ENCODE assay signal across 10 cellular contexts in genomic region chr11:119375629-119376196, GRCh38. TPM values are rescaled to one million over a fixed set of nuclear protein-coding genes. Genes with fewer than 3 reads are reported as not detected.
DNase-seq lines count a peak whose midpoint lies in the region; ATAC-seq, FAIRE-seq and TF ChIP-seq lines count a peak whose summit lies in the region.
"Had no signal": no experiment of that assay in that cellular context is flagged by ENCODE, and none has a peak within 500 bp of the region (broad histone marks: within the 10 kb centered on the region; RNA-seq: fewer than 3 reads in every experiment).

No MANE protein-coding gene starts in this region.

- H3K36me3 ChIP-seq in adrenal gland (replicated peaks in 1 of 2) (no peaks in the 10 kb centered on the region), pancreas (no peaks in the 10 kb centered on the region)

- WGBS in adrenal gland, 4 donors: 43 to 58% (median 43%) methylated on average over 5 to 11 of the region's 11 CpGs
- 55 to 59% methylated on average over 10 to 11 of the region's 11 CpGs for WGBS in pancreas, 2 donors

- H3K4me1 Mint-ChIP-seq in type B pancreatic cell (ENCODE audit: unreplicated experiment) (peaks cover 42% of the 10 kb centered on the region), CD14-positive monocyte (no peaks in the 10 kb centered on the region)
- H3K4me1 Mint-ChIP-seq: memory B cell had no signal

- H3K27me3 ChIP-seq in adrenal gland (no peaks in the 10 kb centered on the region), pancreas (no peaks in the 10 kb centered on the region)

- H3K9me3 Mint-ChIP-seq in type B pancreatic cell (no peaks in the 10 kb centered on the region), CD14-positive monocyte (no peaks in the 10 kb centered on the region)
- H3K9me3 Mint-ChIP-seq: memory B cell had no signal

- no peaks in the 10 kb centered on the region for H3K36me3 Mint-ChIP-seq in type B pancreatic cell
- no peaks in the 10 kb centered on the region for H3K36me3 Mint-ChIP-seq in CD14-positive monocyte
- H3K36me3 Mint-ChIP-seq: memory B cell had no signal

- intact Hi-C loops in adrenal gland (cut with DNase I) (loop anchor here in 1 of 2 donors (5.0 kb wide), 1 partner anchor 33 kb away; the partner anchor contains the start of gene C1QTNF5), cardiac septum (cut with DNase I) (no loop called here), pancreas (cut with DNase I) (loop anchor here in 2 of 3 donors (5.0 to 10.0 kb wide), 2 partner anchors 38 to 51 kb away; no protein-coding TSS in a partner anchor), CD14-positive monocyte (cut with micrococcal nuclease) (no loop called here)

- no peak for TF ChIP-seq CTCF in adrenal gland (IDR thresholded peaks at IDR 0.05)
- no peak for TF ChIP-seq CTCF in pancreas (IDR thresholded peaks at IDR 0.05)
- no peak for TF ChIP-seq CTCF in type B pancreatic cell (conservative IDR thresholded peaks at IDR 0.05)
- TF ChIP-seq CTCF in CD14-positive monocyte (IDR thresholded peaks at IDR 0.05): no peak

- peak in 1 of 2 donors; percentile 69 for TF ChIP-seq POLR2A in adrenal gland (IDR thresholded peaks at IDR 0.05)

- H3K9me3 ChIP-seq in adrenal gland (replicated peaks in 1 of 3) (no peaks in the 10 kb centered on the region), pancreas (no peaks in the 10 kb centered on the region)

- H3K27ac ChIP-seq in adrenal gland (peak overlapping the region; percentile 66 to 92 (median 88)), pancreas (peak overlapping the region; percentile 78 to 87 (median 84))

- H3K4me3 Mint-ChIP-seq in type B pancreatic cell (no peak overlapping the region), CD14-positive monocyte (no peak overlapping the region)
- H3K4me3 Mint-ChIP-seq: memory B cell had no signal

- H3K4me1 ChIP-seq in adrenal gland (replicated peaks in 1 of 2) (peaks cover 30 to 47% of the 10 kb centered on the region in 2 donors), pancreas (peaks cover 6 to 17% (median 10%) of the 10 kb centered on the region in 3 donors)

- no peak overlapping the region for H3K4me3 ChIP-seq in adrenal gland
- H3K4me3 ChIP-seq in pancreas: no peak overlapping the region

- peak; percentile 40 to 50 (median 42) for ATAC-seq in pancreas

- peaks cover 6% of the 10 kb centered on the region for H3K27me3 Mint-ChIP-seq in type B pancreatic cell
- peaks cover 6 to 16% (median 14%) of the 10 kb centered on the region in 3 donors for H3K27me3 Mint-ChIP-seq in CD14-positive monocyte (ENCODE audit: low read depth in 3 of 3)

- H3K27ac Mint-ChIP-seq in type B pancreatic cell (no peak overlapping the region), CD14-positive monocyte (no peak overlapping the region)
- H3K27ac Mint-ChIP-seq: memory B cell had no signal

- peak in 12 of 14 donors; percentile 39 to 95 (median 86) for DNase-seq in C1 segment of cervical spinal cord (lab: John Stamatoyannopoulos, UW)
- peak; percentile 86 to 96 (median 92) for DNase-seq in adrenal gland
- DNase-seq in cardiac septum (ENCODE audit: low spot score): peak; percentile 90
- DNase-seq in pancreas: peak in 3 of 6 donors; percentile 66 to 71 (median 68)
- no peak for DNase-seq in type B pancreatic cell (ENCODE audit: extremely low spot score, unreplicated experiment)
- DNase-seq in CD14-positive monocyte (ENCODE audit: low spot score): no peak
- DNase-seq in ecto neural progenitor cell (ENCODE audit: low spot score): no peak
- no peak for DNase-seq in H4 (ENCODE audit: low spot score)
- DNase-seq: activated naive CD4-positive, alpha-beta T cell treated with Interleukin-2 at 50 U/mL for 16 hours had no signal

- FAIRE-seq in pancreas (lab: Jason Lieb, UNC): no peak

RNA-seq across cellular contexts. Expression of gene USP2, which starts 5.8 kb away (rescaled TPM):
- total RNA-seq in adrenal gland (10 to 100 TPM in 4 of 8 donors, 1 to 10 TPM in 4; 3.9 to 28.7 (median 13.0) TPM), cardiac septum (80.0 TPM), pancreas (1 to 10 TPM; 4.4 to 9.1 (median 6.6) TPM), type B pancreatic cell (ENCODE audit: low replicate concordance) (7.4 and 8.2 TPM in 2 replicates)
- polyA plus RNA-seq in adrenal gland (10 to 100 TPM in 1 of 3 donors, 1 to 10 TPM in 2; 4.6 to 11.8 (median 9.1) TPM), pancreas (10 to 100 TPM in 1 of 2 donors, 1 to 10 TPM in 1; 5.9 to 15.4 TPM), CD14-positive monocyte (not detected)
- total RNA-seq in H4 (2014; rRNA removed; shearing (Covaris generic)): 0.21 and 0.29 TPM in 2 replicates

RNA-seq across cellular contexts. Expression of gene MFRP, which starts 29.2 kb away (rescaled TPM):
- total RNA-seq in adrenal gland (under 1 TPM in 1 of 8 donors, not detected in 7; under 0.01 TPM), cardiac septum (not detected), pancreas (not detected), type B pancreatic cell (ENCODE audit: low replicate concordance) (not detected in 2 replicates)
- polyA plus RNA-seq in adrenal gland (not detected), pancreas (not detected), CD14-positive monocyte (not detected)
- total RNA-seq in H4 (2014; rRNA removed; shearing (Covaris generic)): not detected in 2 replicates

RNA-seq across cellular contexts. Expression of gene C1QTNF5, which starts 35.0 kb away (rescaled TPM):
- total RNA-seq in adrenal gland: 10 to 100 TPM; 10.3 to 46.9 (median 23.0) TPM
- polyA plus RNA-seq in adrenal gland: 10 to 100 TPM in 2 of 3 donors, 1 to 10 TPM in 1; 1.8 to 25.9 (median 20.3) TPM
- 33.8 TPM for total RNA-seq in cardiac septum
- 10 to 100 TPM in 3 of 6 donors, 1 to 10 TPM in 3; 6.7 to 22.9 (median 10.4) TPM for total RNA-seq in pancreas
- polyA plus RNA-seq in pancreas: 10 to 100 TPM; 22.2 to 27.9 TPM
- total RNA-seq in type B pancreatic cell (ENCODE audit: low replicate concordance): 2.0 and 4.0 TPM in 2 replicates
- polyA plus RNA-seq in CD14-positive monocyte: not detected
- total RNA-seq in H4 (2014; rRNA removed; shearing (Covaris generic)): not detected in 2 replicates

RNA-seq across cellular contexts. Expression of gene RNF26, which starts 41.4 kb away (rescaled TPM):
- 10 to 100 TPM in 7 of 8 donors, 1 to 10 TPM in 1; 8.9 to 28.0 (median 20.6) TPM for total RNA-seq in adrenal gland
- polyA plus RNA-seq in adrenal gland: 10 to 100 TPM in 2 of 3 donors, 1 to 10 TPM in 1; 9.6 to 13.0 (median 10.7) TPM
- total RNA-seq in cardiac septum: 10.7 TPM
- total RNA-seq in pancreas: 10 to 100 TPM in 2 of 6 donors, 1 to 10 TPM in 4; 5.6 to 11.5 (median 8.5) TPM
- polyA plus RNA-seq in pancreas: 1 to 10 TPM; 4.9 to 8.8 TPM
- total RNA-seq in type B pancreatic cell (ENCODE audit: low replicate concordance): 40.3 and 45.6 TPM in 2 replicates
- polyA plus RNA-seq in CD14-positive monocyte: 10 to 100 TPM; 20.5 to 27.6 TPM
- total RNA-seq in H4 (2014; rRNA removed; shearing (Covaris generic)): 4.1 and 6.8 TPM in 2 replicates

RNA-seq across cellular contexts. Expression of gene THY1, which starts 47.3 kb away (rescaled TPM):
- 10 to 100 TPM in 5 of 8 donors, 1 to 10 TPM in 3; 4.5 to 38.7 (median 18.2) TPM for total RNA-seq in adrenal gland
- 10 to 100 TPM; 14.4 to 35.0 (median 26.2) TPM for polyA plus RNA-seq in adrenal gland
- total RNA-seq in cardiac septum: 6.8 TPM
- 10 to 100 TPM in 2 of 6 donors, 1 to 10 TPM in 4; 1.4 to 28.6 (median 3.4) TPM for total RNA-seq in pancreas
- 1 to 10 TPM; 4.2 to 4.8 TPM for polyA plus RNA-seq in pancreas
- 2.0 and 19.0 TPM in 2 replicates for total RNA-seq in type B pancreatic cell (ENCODE audit: low replicate concordance)
- not detected for polyA plus RNA-seq in CD14-positive monocyte
- 191 and 193 TPM in 2 replicates for total RNA-seq in H4 (2014; rRNA removed; shearing (Covaris generic))

Comparison
In these comparisons a context has a peak if more than half of its experiments do, and no peak if none do; other contexts are left out.
1. DNase-seq: peak in C1 segment of cervical spinal cord (12 of 14), adrenal gland (7 of 7) and cardiac septum (single experiment); none in type B pancreatic cell (single experiment), CD14-positive monocyte (single experiment), ecto neural progenitor cell (single experiment) and H4 (single experiment).
2. intact Hi-C loops: an anchor here in pancreas (5.0 to 10.0 kb wide); none called in cardiac septum and CD14-positive monocyte.